Comparison of ENCODE assay signal across 2 cellular contexts in the genomic region with DNA sequence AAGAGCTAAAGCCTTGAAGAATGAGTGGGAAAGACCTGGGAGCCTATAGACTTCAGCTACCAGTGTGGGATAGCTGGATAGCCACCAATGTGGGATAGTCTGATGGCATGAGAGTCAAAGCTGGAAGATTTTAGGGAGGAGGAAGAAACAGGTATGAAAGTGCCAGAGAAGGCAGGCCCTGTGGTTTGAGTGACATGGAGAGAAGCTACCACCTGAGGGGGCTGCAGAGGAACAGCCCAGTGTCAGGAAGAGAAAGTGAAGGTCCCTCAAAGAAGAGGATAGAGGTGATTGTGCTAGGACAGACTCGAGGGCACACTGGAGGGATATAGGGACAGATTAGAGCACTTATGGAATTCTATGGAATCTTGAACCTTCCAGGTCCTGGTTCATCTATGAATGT.
TF ChIP-seq lines count a peak whose summit lies in the region.

No MANE protein-coding gene starts in this region.

TF ChIP-seq in HCT116, 20 proteins besides CTCF, POLR2A, EP300 and RAD21:
- TF ChIP-seq SRF (IDR thresholded peaks at IDR 0.05; ENCODE audit: low read depth) (no peak), EGR1 (IDR thresholded peaks at IDR 0.05; ENCODE audit: low read depth) (no peak), ELF1 (IDR thresholded peaks at IDR 0.05; ENCODE audit: borderline replicate concordance, low read depth) (no peak), EZH2phosphoT487 (IDR thresholded peaks at IDR 0.05; ENCODE audit: borderline replicate concordance) (no peak), POLR2AphosphoS5 (IDR thresholded peaks at IDR 0.05; ENCODE audit: low read depth, low read length) (no peak), CBX3 (IDR thresholded peaks at IDR 0.05; ENCODE audit: low read depth) (no peak), SP1 (IDR thresholded peaks at IDR 0.05; ENCODE audit: low read depth) (no peak), TCF7L2 (IDR thresholded peaks at IDR 0.05; ENCODE audit: borderline replicate concordance, extremely low read depth, insufficient read depth, insufficient read length) (no peak), YY1 (IDR thresholded peaks at IDR 0.05; ENCODE audit: extremely low read depth, insufficient replicate concordance, low read depth, low read length) (no peak), CEBPB (IDR thresholded peaks at IDR 0.05; ENCODE audit: low read depth) (no peak), ZFX (IDR thresholded peaks at IDR 0.05) (no peak)
- TF ChIP-seq, protein P1, sequence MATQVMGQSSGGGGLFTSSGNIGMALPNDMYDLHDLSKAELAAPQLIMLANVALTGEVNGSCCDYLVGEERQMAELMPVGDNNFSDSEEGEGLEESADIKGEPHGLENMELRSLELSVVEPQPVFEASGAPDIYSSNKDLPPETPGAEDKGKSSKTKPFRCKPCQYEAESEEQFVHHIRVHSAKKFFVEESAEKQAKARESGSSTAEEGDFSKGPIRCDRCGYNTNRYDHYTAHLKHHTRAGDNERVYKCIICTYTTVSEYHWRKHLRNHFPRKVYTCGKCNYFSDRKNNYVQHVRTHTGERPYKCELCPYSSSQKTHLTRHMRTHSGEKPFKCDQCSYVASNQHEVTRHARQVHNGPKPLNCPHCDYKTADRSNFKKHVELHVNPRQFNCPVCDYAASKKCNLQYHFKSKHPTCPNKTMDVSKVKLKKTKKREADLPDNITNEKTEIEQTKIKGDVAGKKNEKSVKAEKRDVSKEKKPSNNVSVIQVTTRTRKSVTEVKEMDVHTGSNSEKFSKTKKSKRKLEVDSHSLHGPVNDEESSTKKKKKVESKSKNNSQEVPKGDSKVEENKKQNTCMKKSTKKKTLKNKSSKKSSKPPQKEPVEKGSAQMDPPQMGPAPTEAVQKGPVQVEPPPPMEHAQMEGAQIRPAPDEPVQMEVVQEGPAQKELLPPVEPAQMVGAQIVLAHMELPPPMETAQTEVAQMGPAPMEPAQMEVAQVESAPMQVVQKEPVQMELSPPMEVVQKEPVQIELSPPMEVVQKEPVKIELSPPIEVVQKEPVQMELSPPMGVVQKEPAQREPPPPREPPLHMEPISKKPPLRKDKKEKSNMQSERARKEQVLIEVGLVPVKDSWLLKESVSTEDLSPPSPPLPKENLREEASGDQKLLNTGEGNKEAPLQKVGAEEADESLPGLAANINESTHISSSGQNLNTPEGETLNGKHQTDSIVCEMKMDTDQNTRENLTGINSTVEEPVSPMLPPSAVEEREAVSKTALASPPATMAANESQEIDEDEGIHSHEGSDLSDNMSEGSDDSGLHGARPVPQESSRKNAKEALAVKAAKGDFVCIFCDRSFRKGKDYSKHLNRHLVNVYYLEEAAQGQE (IDR thresholded peaks at IDR 0.05; ENCODE audit: low read depth), result no peak
- TF ChIP-seq, protein P2, sequence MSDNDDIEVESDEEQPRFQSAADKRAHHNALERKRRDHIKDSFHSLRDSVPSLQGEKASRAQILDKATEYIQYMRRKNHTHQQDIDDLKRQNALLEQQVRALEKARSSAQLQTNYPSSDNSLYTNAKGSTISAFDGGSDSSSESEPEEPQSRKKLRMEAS (IDR thresholded peaks at IDR 0.05), result no peak

TF ChIP-seq in GM12878, 131 proteins besides CTCF, POLR2A, EP300 and RAD21:
- no peak for TF ChIP-seq TCF12 (IDR thresholded peaks at IDR 0.05; ENCODE audit: low read depth, low read length)
- no peak for TF ChIP-seq GABPA (IDR thresholded peaks at IDR 0.05; ENCODE audit: low read depth)
- TF ChIP-seq JUNB (IDR thresholded peaks at IDR 0.05), result no peak
- TF ChIP-seq SMC3 (IDR thresholded peaks at IDR 0.05; ENCODE audit: borderline replicate concordance, low read length), result 0 out of 2 replicates have a peak, but pooled peaks have one; percentile 22
- TF ChIP-seq CHD2 (IDR thresholded peaks at IDR 0.05; ENCODE audit: borderline replicate concordance, low read depth, low read length), result no peak
- TF ChIP-seq, protein P3, sequence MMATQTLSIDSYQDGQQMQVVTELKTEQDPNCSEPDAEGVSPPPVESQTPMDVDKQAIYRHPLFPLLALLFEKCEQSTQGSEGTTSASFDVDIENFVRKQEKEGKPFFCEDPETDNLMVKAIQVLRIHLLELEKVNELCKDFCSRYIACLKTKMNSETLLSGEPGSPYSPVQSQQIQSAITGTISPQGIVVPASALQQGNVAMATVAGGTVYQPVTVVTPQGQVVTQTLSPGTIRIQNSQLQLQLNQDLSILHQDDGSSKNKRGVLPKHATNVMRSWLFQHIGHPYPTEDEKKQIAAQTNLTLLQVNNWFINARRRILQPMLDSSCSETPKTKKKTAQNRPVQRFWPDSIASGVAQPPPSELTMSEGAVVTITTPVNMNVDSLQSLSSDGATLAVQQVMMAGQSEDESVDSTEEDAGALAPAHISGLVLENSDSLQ (IDR thresholded peaks at IDR 0.05), result peak; percentile 63; the same call in 1 of the 2 replicates
